ENCODE assay signal across 8 cellular contexts in the genomic region with DNA sequence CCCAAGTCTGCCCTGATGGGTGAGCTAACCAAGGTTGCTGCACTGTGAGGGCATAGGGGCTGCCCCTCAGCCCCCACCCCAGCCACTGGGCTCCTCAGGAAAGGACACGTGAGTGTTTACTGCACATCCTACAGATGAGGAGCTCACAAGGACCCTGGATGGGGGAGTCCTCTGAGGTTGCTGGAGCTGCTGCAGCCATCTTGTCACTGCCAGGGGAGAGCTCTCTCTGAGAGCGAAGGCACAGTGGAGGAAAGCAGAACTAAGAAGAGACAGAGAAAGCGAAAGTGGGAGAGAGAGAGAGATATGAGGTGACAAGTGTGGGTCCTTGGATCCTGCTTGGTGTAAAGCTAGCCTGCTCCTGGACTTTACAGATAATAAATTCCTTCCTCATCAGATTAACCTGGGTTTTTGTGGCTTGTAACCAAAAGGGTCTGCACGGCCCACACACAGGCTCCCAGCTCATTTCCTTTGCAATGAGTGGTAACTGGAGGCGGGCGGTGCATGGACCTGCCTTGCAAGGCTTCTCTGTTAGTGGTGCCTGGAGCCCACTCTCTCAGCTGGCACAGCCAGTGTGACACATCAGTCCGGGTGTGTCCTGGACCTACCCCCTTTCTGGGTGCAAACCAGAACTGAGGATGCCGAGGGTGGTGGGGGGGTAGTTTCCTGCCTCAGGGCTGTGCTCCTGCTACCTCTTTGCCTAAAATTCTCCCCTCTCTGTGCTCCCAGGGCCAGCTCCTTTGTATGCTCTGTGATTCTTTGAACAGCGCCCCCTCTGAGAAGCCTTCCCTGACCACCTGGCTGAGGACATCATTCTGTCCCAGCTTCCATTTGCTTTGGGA. TPM values are rescaled to one million over a fixed set of nuclear protein-coding genes. Genes with fewer than 3 reads are reported as not detected.
DNase-seq lines count a peak whose midpoint lies in the region; ATAC-seq and TF ChIP-seq lines count a peak whose summit lies in the region.

No MANE protein-coding gene starts in this region.

- H3K4me3 ChIP-seq in GM12865 (ENCODE audit: low read depth, low read length) (no peak overlapping the region), Karpas-422 (ENCODE audit: low read length) (peak overlapping the region; percentile 35; the same call in 1 of the 2 replicates), sigmoid colon (no peak overlapping the region)

- H3K27me3 Mint-ChIP-seq in activated T-helper 17 cell treated with anti-CD3 and anti-CD28 coated beads, Interleukin-2, amount 50 U/mL, for 72 hours, result no peaks in the 10 kb centered on the region

- no peaks in the 10 kb centered on the region for H3K9me2 ChIP-seq in Karpas-422 (replicated peaks; ENCODE audit: insufficient read depth, low read length)

- H3K4me1 ChIP-seq in Karpas-422 (ENCODE audit: low read length) (no peaks in the 10 kb centered on the region), sigmoid colon (peaks cover 0 to 13% (median 7%) of the 10 kb centered on the region in 4 donors)

- no peak overlapping the region for H3K27ac ChIP-seq in Karpas-422 (ENCODE audit: low read length)
- H3K27ac ChIP-seq in sigmoid colon, result no peak overlapping the region

- H3K27ac Mint-ChIP-seq in activated T-helper 17 cell treated with anti-CD3 and anti-CD28 coated beads, Interleukin-2, amount 50 U/mL, for 72 hours, result peak overlapping the region; percentile 56

- TF ChIP-seq EP300 in sigmoid colon (IDR thresholded peaks at IDR 0.05), result no peak

- no peaks in the 10 kb centered on the region for H3K79me2 ChIP-seq in Karpas-422 (ENCODE audit: low read length)

- peak overlapping the region; percentile 77 for H3K4me3 Mint-ChIP-seq in activated T-helper 17 cell treated with anti-CD3 and anti-CD28 coated beads, Interleukin-2, amount 50 U/mL, for 72 hours

- peak overlapping the region; percentile 42 for H3K4me2 ChIP-seq in Karpas-422 (ENCODE audit: low read depth, low read length, poor library complexity, severe bottlenecking)

- peak; percentile 82 for DNase-seq in GM12865 (ENCODE audit: low read depth)
- no peak for DNase-seq in Karpas-422
- peak; percentile 45 to 65 for DNase-seq in stimulated activated CD8-positive, alpha-beta memory T cell treated with anti-CD3 and anti-CD28 coated beads, Interleukin-7, amount 100 ng/mL, for 48 hours (ENCODE audit: extremely low read depth in 1 of 2, low read depth in 1 of 2)
- DNase-seq in sigmoid colon, result no peak
- DNase-seq in NCI-H1417 (lab: John Stamatoyannopoulos, UW), result no peak
- DNase-seq in OCI-M2 (lab: John Stamatoyannopoulos, UW; ENCODE audit: unreplicated experiment), result no peak

- TF ChIP-seq CTCF in GM12865 (IDR thresholded peaks at IDR 0.05; ENCODE audit: insufficient read depth, low read depth, low read length, missing control alignments) (no peak), sigmoid colon (IDR thresholded peaks at IDR 0.05) (no peak)

- peaks cover 1% of the 10 kb centered on the region; the same call in 1 of the 2 replicates for H3K36me3 ChIP-seq in Karpas-422 (ENCODE audit: insufficient read depth, low read length)
- no peaks in the 10 kb centered on the region for H3K36me3 ChIP-seq in sigmoid colon

- peak; percentile 86 for ATAC-seq in GM21576 (IDR thresholded peaks at IDR 0.05; ENCODE audit: unreplicated experiment)
- peak; percentile 86 for ATAC-seq in activated T-helper 17 cell treated with anti-CD3 and anti-CD28 coated beads, Interleukin-2, amount 50 U/mL, for 72 hours (replicated peaks)

- no peak overlapping the region; the same call in 1 of the 2 replicates for H3K9ac ChIP-seq in Karpas-422 (ENCODE audit: low read length)

- peaks cover 40% of the 10 kb centered on the region for H3K36me3 Mint-ChIP-seq in activated T-helper 17 cell treated with anti-CD3 and anti-CD28 coated beads, Interleukin-2, amount 50 U/mL, for 72 hours (ENCODE audit: low read depth)

- H2AFZ ChIP-seq in Karpas-422 (ENCODE audit: low read length), result peak overlapping the region; percentile 67; the same call in 1 of the 2 replicates

- H3K9me3 ChIP-seq in Karpas-422 (ENCODE audit: low read length) (peaks cover 8% of the 10 kb centered on the region), sigmoid colon (peaks cover under 1 to 4% (median 3%) of the 10 kb centered on the region in 4 donors)

- H4K20me1 ChIP-seq in Karpas-422 (ENCODE audit: insufficient read depth, low read depth, low read length), result no peaks in the 10 kb centered on the region

- 59 to 83% methylated on average over 9 of the region's 9 CpGs for WGBS in sigmoid colon, 2 donors

- intact Hi-C loops in sigmoid colon (cut with DNase I), result loop anchor here (10.0 kb wide), 4 partner anchors 122 to 452 kb away; partner anchors contain the start of gene NKD1

- H3K9me3 Mint-ChIP-seq in activated T-helper 17 cell treated with anti-CD3 and anti-CD28 coated beads, Interleukin-2, amount 50 U/mL, for 72 hours, result no peaks in the 10 kb centered on the region

- no peaks in the 10 kb centered on the region for H3K27me3 ChIP-seq in Karpas-422 (ENCODE audit: low read length)
- no peaks in the 10 kb centered on the region for H3K27me3 ChIP-seq in sigmoid colon

- TF ChIP-seq POLR2A in sigmoid colon (IDR thresholded peaks at IDR 0.05), result no peak

- H3K4me1 Mint-ChIP-seq in activated T-helper 17 cell treated with anti-CD3 and anti-CD28 coated beads, Interleukin-2, amount 50 U/mL, for 72 hours, result peaks cover 35% of the 10 kb centered on the region

RNA-seq across cellular contexts. Expression of gene SNX20, which starts 14.2 kb away (rescaled TPM):
- 10.2 and 15.4 TPM in 2 replicates for total RNA-seq in Karpas-422 (2014; rRNA removed; shearing (Covaris generic); ENCODE audit: low replicate concordance)
- total RNA-seq in activated T-helper 17 cell treated with anti-CD3 and anti-CD28 coated beads, Interleukin-2, amount 50 U/mL, for 72 hours, result 10 to 100 TPM; 53.9 to 96.9 TPM
- total RNA-seq in sigmoid colon, result 1 to 10 TPM; 1.5 to 1.9 (median 1.8) TPM
- 1 to 10 TPM in 1 of 3 donors, under 1 TPM in 2; 0.60 to 9.3 (median 0.92) TPM for polyA plus RNA-seq in sigmoid colon

RNA-seq across cellular contexts. Expression of gene NOD2, which starts 26.5 kb away (rescaled TPM):
- total RNA-seq in Karpas-422 (2014; rRNA removed; shearing (Covaris generic); ENCODE audit: low replicate concordance), result not detected in 2 replicates
- 10 to 100 TPM in 1 of 2 donors, 1 to 10 TPM in 1; 7.6 to 28.4 TPM for total RNA-seq in activated T-helper 17 cell treated with anti-CD3 and anti-CD28 coated beads, Interleukin-2, amount 50 U/mL, for 72 hours
- 1 to 10 TPM; 2.5 to 3.0 (median 2.7) TPM for total RNA-seq in sigmoid colon
- under 1 TPM; 0.23 to 0.76 (median 0.60) TPM for polyA plus RNA-seq in sigmoid colon

Comparison
In these comparisons a context has a peak if more than half of its experiments do, and no peak if none do; other contexts are left out.
1. DNase-seq: peak in GM12865 (single experiment) and stimulated activated CD8-positive, alpha-beta memory T cell treated with anti-CD3 and anti-CD28 coated beads, Interleukin-7, amount 100 ng/mL, for 48 hours (2 of 2); none in Karpas-422 (single experiment), sigmoid colon (single experiment), NCI-H1417 (0 of 3) and OCI-M2 (single experiment).